10 cellular contexts compared by ENCODE assay signal in the genomic region with DNA sequence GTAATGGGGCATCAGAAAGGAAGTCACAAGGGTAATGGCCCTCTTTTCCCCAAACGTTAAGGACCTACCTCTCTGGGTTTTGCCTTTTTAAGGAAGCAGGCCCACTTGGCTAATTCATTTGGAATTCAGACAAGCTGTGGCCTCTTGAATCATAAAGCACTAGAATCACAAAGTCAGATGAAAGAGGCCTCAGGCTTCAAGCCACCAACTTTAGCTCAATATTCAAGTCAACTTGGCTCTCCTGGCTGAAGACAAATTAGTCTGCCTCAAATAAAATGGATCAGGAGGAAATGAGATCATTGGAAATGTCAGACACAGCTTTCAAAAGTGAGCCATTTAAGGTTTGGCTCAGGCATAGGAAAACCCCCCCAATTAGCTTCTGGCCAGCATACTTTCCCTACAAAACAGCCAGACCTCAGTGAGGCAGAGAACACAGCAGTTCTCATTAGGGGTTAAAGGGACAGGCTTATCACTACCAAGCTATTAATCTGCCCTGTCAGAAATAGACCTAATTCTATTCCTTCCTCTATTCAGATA. TPM values are rescaled to one million over a fixed set of nuclear protein-coding genes. Genes with fewer than 3 reads are reported as not detected.
DNase-seq lines count a peak whose midpoint lies in the region; ATAC-seq and TF ChIP-seq lines count a peak whose summit lies in the region.
"Had no signal": no experiment of that assay in that cellular context is flagged by ENCODE, and none has a peak within 500 bp of the region (broad histone marks: within the 10 kb centered on the region; RNA-seq: fewer than 3 reads in every experiment).

No MANE protein-coding gene starts in this region.

- H3K9me3 ChIP-seq in adipocyte (ENCODE audit: control insufficient read depth, low read length) (no peaks in the 10 kb centered on the region), heart right ventricle (no peaks in the 10 kb centered on the region), psoas muscle (no peaks in the 10 kb centered on the region)

- H3K36me3 ChIP-seq in adipocyte (ENCODE audit: control insufficient read depth, insufficient read depth, low read length, severe bottlenecking) (peaks cover 44% of the 10 kb centered on the region), heart right ventricle (peaks cover 0 to 60% (median 4%) of the 10 kb centered on the region in 9 donors), psoas muscle (ENCODE audit: insufficient read depth in 1 of 2, low read depth in 1 of 2) (peaks cover 0 to 60% of the 10 kb centered on the region in 2 donors)

- TF ChIP-seq CTCF in heart right ventricle (IDR thresholded peaks at IDR 0.05) (no peak), psoas muscle (IDR thresholded peaks at IDR 0.05) (no peak)

- intact Hi-C loops in heart right ventricle (cut with DNase I) (no loop called here), psoas muscle (cut with DNase I) (no loop called here)

- H3K9ac ChIP-seq in adipocyte (ENCODE audit: low read length), result peak overlapping the region; percentile 10

- H3K27me3 ChIP-seq in adipocyte (replicated peaks; ENCODE audit: control insufficient read depth, insufficient read depth, low read length) (no peaks in the 10 kb centered on the region), heart right ventricle (no peaks in the 10 kb centered on the region), psoas muscle (ENCODE audit: insufficient read depth in 3 of 3, low read length in 2 of 3) (no peaks in the 10 kb centered on the region)

- peak; percentile 24 for DNase-seq in GM03348 (ENCODE audit: low spot score)
- DNase-seq in adipocyte (ENCODE audit: low read depth), result peak; percentile 29
- DNase-seq in heart right ventricle, result peak in 1 of 2 donors; percentile 7
- DNase-seq in psoas muscle, result no peak
- no peak for DNase-seq in NCI-H2196 (lab: John Stamatoyannopoulos, UW; ENCODE audit: unreplicated experiment)
- DNase-seq: SIG-M5 had no signal

- 12 to 24% methylated on average over 1 of the region's 1 CpG for WGBS in heart right ventricle, 2 donors
- WGBS in psoas muscle, 3 donors, result 4 to 23% (median 5%) methylated on average over 1 of the region's 1 CpG

- peak overlapping the region in 8 of 10 donors; percentile 28 to 85 (median 74) for H3K27ac ChIP-seq in heart right ventricle
- peak overlapping the region; percentile 46 for H3K27ac ChIP-seq in psoas muscle

- H3K4me1 ChIP-seq in adipocyte (ENCODE audit: control insufficient read depth, insufficient read depth, low read length) (peaks cover 20% of the 10 kb centered on the region), heart right ventricle (peaks cover 2 to 29% (median 21%) of the 10 kb centered on the region in 9 donors), psoas muscle (peaks cover 4% of the 10 kb centered on the region)

- peak; percentile 65 to 88 (median 84) for ATAC-seq in heart right ventricle
- no peak for ATAC-seq in psoas muscle
- ATAC-seq in HG03520 (IDR thresholded peaks at IDR 0.05; ENCODE audit: unreplicated experiment), result no peak
- no peak for ATAC-seq in HG02678 (IDR thresholded peaks at IDR 0.05; ENCODE audit: unreplicated experiment)
- ATAC-seq in HG03159 (IDR thresholded peaks at IDR 0.05; ENCODE audit: unreplicated experiment), result no peak
- ATAC-seq: activated T-helper 17 cell treated with anti-CD3 and anti-CD28 coated beads, Interleukin-2, amount 50 U/mL, for 72 hours had no signal

- H3K4me3 ChIP-seq in adipocyte (ENCODE audit: low read length) (no peak overlapping the region), heart right ventricle (no peak overlapping the region), psoas muscle (no peak overlapping the region)

RNA-seq across cellular contexts. Expression of a gene that starts 34.3 kb away (rescaled TPM):
- total RNA-seq in heart right ventricle, result 1 to 10 TPM; 4.4 to 5.8 (median 4.9) TPM
- polyA plus RNA-seq in heart right ventricle, result 1 to 10 TPM; 1.6 to 1.8 TPM
- 1 to 10 TPM; 5.1 to 6.8 (median 6.3) TPM for total RNA-seq in psoas muscle
- 1 to 10 TPM; 2.5 to 7.0 (median 3.8) TPM for polyA plus RNA-seq in psoas muscle

Comparison
In these comparisons a context has a peak if more than half of its experiments do, and no peak if none do; other contexts are left out.
1. DNase-seq: peak in GM03348 (single experiment) and adipocyte (single experiment); none in psoas muscle (0 of 2) and NCI-H2196 (single experiment).
2. ATAC-seq: peak in heart right ventricle (8 of 8); none in psoas muscle (0 of 4), HG03520 (single experiment), HG02678 (single experiment) and HG03159 (single experiment).